ENCODE assay signal across 15 cellular contexts in the genomic region with DNA sequence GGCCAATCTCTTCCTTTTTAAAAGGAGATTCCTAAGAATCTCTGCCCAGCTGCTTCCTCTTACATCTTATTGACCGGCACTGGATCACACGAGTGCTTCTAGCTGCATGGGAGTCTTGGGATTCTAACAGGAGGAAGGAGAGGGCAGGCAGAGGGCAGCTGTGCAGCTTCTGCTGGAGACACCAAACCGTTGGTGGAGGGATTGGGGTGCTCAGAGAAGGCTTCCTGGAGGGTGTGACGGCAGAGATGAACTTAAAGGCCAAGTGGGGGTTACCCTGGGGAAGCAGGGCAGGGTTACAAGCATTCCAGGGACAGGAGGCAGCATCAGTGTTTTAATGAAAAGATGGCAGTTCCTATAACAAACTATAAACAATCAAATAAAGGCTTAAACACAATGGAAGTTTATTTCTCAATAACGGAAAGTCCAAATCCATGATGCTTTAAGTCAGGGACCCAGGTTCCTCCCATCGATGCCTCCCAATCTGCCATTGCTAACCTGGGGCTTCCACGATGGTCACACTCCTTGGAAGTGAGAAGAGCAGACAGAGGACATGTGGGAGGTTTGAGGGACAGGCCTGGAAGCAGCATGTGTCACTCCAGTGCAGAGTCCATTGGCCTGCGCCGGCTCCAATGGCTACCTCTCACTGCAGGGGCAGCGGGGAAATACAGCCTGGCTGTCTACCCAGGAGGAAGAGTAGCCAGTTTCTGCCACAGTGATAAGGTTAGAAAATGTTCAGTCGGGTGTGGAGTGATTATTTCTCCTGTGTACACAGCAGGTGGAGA.
"Had no signal": no experiment of that assay in that cellular context is flagged by ENCODE, and none has a peak within 500 bp of the region (broad histone marks: within the 10 kb centered on the region; RNA-seq: fewer than 3 reads in every experiment).

No MANE protein-coding gene starts in this region.

- H3K27me3 ChIP-seq: body of pancreas, colonic mucosa, neural progenitor cell, ovary, SJSA1, transverse colon had no signal

- H3K36me3 ChIP-seq: colonic mucosa, neural progenitor cell, ovary, SJSA1, transverse colon had no signal

- H3K4me2 ChIP-seq: neural progenitor cell had no signal

- H3K27ac ChIP-seq: body of pancreas, colonic mucosa, neural progenitor cell, ovary, SJSA1, transverse colon had no signal

- H2AFZ ChIP-seq: neural progenitor cell had no signal

- H3K4me1 ChIP-seq: body of pancreas, colonic mucosa, neural progenitor cell, SJSA1, transverse colon had no signal

- H3K4me3 ChIP-seq: body of pancreas, colonic mucosa, lung, neural progenitor cell, ovary, SJSA1, transverse colon had no signal

- DNase-seq: activated gamma-delta T cell treated with Interleukin-2 at 50 U/mL for 16 hours; activated T-cell treated with anti-CD3 and anti-CD28 coated beads, Interleukin-2, amount 50 U/mL, for 4 hours; amniotic stem cell; body of pancreas; central memory CD4-positive, alpha-beta T cell; colonic mucosa; effector CD8-positive, alpha-beta T cell; foreskin melanocyte; left cardiac atrium; stimulated activated CD4-positive, alpha-beta T cell treated with anti-CD3 and anti-CD28 coated beads, Interleukin-2, amount 100 ng/mL, for 48 hours; transverse colon had no signal

- H3K9ac ChIP-seq: neural progenitor cell had no signal

- H3K9me3 ChIP-seq: body of pancreas, colonic mucosa, ovary, SJSA1, transverse colon had no signal
